In genomic region chr12:27513155-27513824, GRCh38 we compare ENCODE assay signal across 22 cellular contexts. TPM values are rescaled to one million over a fixed set of nuclear protein-coding genes. Genes with fewer than 3 reads are reported as not detected.
DNase-seq lines count a peak whose midpoint lies in the region; ATAC-seq and TF ChIP-seq lines count a peak whose summit lies in the region.
"Had no signal": no experiment of that assay in that cellular context is flagged by ENCODE, and none has a peak within 500 bp of the region (broad histone marks: within the 10 kb centered on the region; RNA-seq: fewer than 3 reads in every experiment).

No MANE protein-coding gene starts in this region.

- no peak overlapping the region for H3K4me2 ChIP-seq in Loucy (ENCODE audit: low read depth, low read length, poor library complexity, severe bottlenecking)

- H3K27me3 ChIP-seq in heart left ventricle: no peaks in the 10 kb centered on the region
- no peaks in the 10 kb centered on the region for H3K27me3 ChIP-seq in Loucy (ENCODE audit: insufficient read depth, low read length, poor library complexity, severe bottlenecking)
- H3K27me3 ChIP-seq in esophagus muscularis mucosa: no peaks in the 10 kb centered on the region

- peak overlapping the region; percentile 52 for H3K27ac Mint-ChIP-seq in neural crest cell (ENCODE audit: unreplicated experiment)
- H3K27ac Mint-ChIP-seq in activated naive CD8-positive, alpha-beta T cell treated with anti-CD3 and anti-CD28 coated beads, Interleukin-2, amount 50 U/mL, for 24 hours: no peak overlapping the region
- H3K27ac Mint-ChIP-seq: CD8-positive, alpha-beta memory T cell had no signal

- no peak for ATAC-seq in heart left ventricle
- no peak for ATAC-seq in left ventricle myocardium superior
- ATAC-seq in activated naive CD8-positive, alpha-beta T cell treated with anti-CD3 and anti-CD28 coated beads, Interleukin-2, amount 50 U/mL, for 24 hours: no peak

- H3K4me3 ChIP-seq in heart left ventricle (no peak overlapping the region), Loucy (ENCODE audit: low read length, poor library complexity, severe bottlenecking) (no peak overlapping the region), esophagus muscularis mucosa (no peak overlapping the region)
- H3K4me3 ChIP-seq: SK-N-MC had no signal

- H3K79me2 ChIP-seq in Loucy (ENCODE audit: insufficient read depth, low read length): no peaks in the 10 kb centered on the region

- peaks cover 35% of the 10 kb centered on the region for H3K4me1 Mint-ChIP-seq in neural crest cell
- H3K4me1 Mint-ChIP-seq in activated naive CD8-positive, alpha-beta T cell treated with anti-CD3 and anti-CD28 coated beads, Interleukin-2, amount 50 U/mL, for 24 hours: no peaks in the 10 kb centered on the region
- H3K4me1 Mint-ChIP-seq: CD8-positive, alpha-beta memory T cell had no signal

- TF ChIP-seq EP300 in esophagus muscularis mucosa (IDR thresholded peaks at IDR 0.05): no peak

- no peaks in the 10 kb centered on the region for H3K9me3 ChIP-seq in heart left ventricle
- no peaks in the 10 kb centered on the region for H3K9me3 ChIP-seq in Loucy (ENCODE audit: insufficient read depth, low read depth, low read length)
- no peaks in the 10 kb centered on the region for H3K9me3 ChIP-seq in esophagus muscularis mucosa

- intact Hi-C loops in heart left ventricle (cut with DNase I) (loop anchor here in 1 of 10 donors (5.0 kb wide), 1 partner anchor 86 kb away; no protein-coding TSS in a partner anchor), left ventricle myocardium superior (cut with micrococcal nuclease) (no loop called here), esophagus muscularis mucosa (cut with DNase I) (no loop called here)

- H3K9me2 ChIP-seq in Loucy (replicated peaks; ENCODE audit: low read depth, low read length): no peaks in the 10 kb centered on the region

- no peak for TF ChIP-seq POLR2A in heart left ventricle (IDR thresholded peaks at IDR 0.05)
- no peak for TF ChIP-seq POLR2A in esophagus muscularis mucosa (IDR thresholded peaks at IDR 0.05; ENCODE audit: low read depth)

- no peaks in the 10 kb centered on the region for H3K27me3 Mint-ChIP-seq in neural crest cell (ENCODE audit: low read depth)
- H3K27me3 Mint-ChIP-seq in activated naive CD8-positive, alpha-beta T cell treated with anti-CD3 and anti-CD28 coated beads, Interleukin-2, amount 50 U/mL, for 24 hours: peaks cover 10% of the 10 kb centered on the region

- H4K20me1 ChIP-seq in Loucy (ENCODE audit: insufficient read depth, low read length, poor library complexity, severe bottlenecking): no peaks in the 10 kb centered on the region

- no peak overlapping the region for H3K9ac ChIP-seq in Loucy (ENCODE audit: low read depth, low read length, poor library complexity, severe bottlenecking)

- H3K36me3 Mint-ChIP-seq in neural crest cell (ENCODE audit: low read depth): no peaks in the 10 kb centered on the region
- no peaks in the 10 kb centered on the region for H3K36me3 Mint-ChIP-seq in activated naive CD8-positive, alpha-beta T cell treated with anti-CD3 and anti-CD28 coated beads, Interleukin-2, amount 50 U/mL, for 24 hours (ENCODE audit: low read depth)
- H3K36me3 Mint-ChIP-seq: CD8-positive, alpha-beta memory T cell had no signal

- no peak for TF ChIP-seq CTCF in heart left ventricle (IDR thresholded peaks at IDR 0.05)
- TF ChIP-seq CTCF in Loucy (conservative IDR thresholded peaks at IDR 0.05; ENCODE audit: low read length): no peak
- no peak for TF ChIP-seq CTCF in esophagus muscularis mucosa (IDR thresholded peaks at IDR 0.05)
- no peak for TF ChIP-seq CTCF in neural crest cell (conservative IDR thresholded peaks at IDR 0.05)

- H3K4me3 Mint-ChIP-seq in neural crest cell: no peak overlapping the region
- no peak overlapping the region for H3K4me3 Mint-ChIP-seq in activated naive CD8-positive, alpha-beta T cell treated with anti-CD3 and anti-CD28 coated beads, Interleukin-2, amount 50 U/mL, for 24 hours
- H3K4me3 Mint-ChIP-seq: CD8-positive, alpha-beta memory T cell had no signal

- peak overlapping the region; percentile 12; the same call in 1 of the 2 replicates for H2AFZ ChIP-seq in Loucy (ENCODE audit: low read length)

- no peaks in the 10 kb centered on the region for H3K9me3 Mint-ChIP-seq in neural crest cell
- no peaks in the 10 kb centered on the region for H3K9me3 Mint-ChIP-seq in activated naive CD8-positive, alpha-beta T cell treated with anti-CD3 and anti-CD28 coated beads, Interleukin-2, amount 50 U/mL, for 24 hours
- H3K9me3 Mint-ChIP-seq: CD8-positive, alpha-beta memory T cell had no signal

- H3K4me1 ChIP-seq in heart left ventricle: peaks cover 0 to 26% (median 5%) of the 10 kb centered on the region in 12 donors
- H3K4me1 ChIP-seq in Loucy (ENCODE audit: insufficient read depth, low read length, poor library complexity, severe bottlenecking): no peaks in the 10 kb centered on the region
- H3K4me1 ChIP-seq in esophagus muscularis mucosa: peaks cover 4 to 32% (median 21%) of the 10 kb centered on the region in 4 donors

- DNase-seq in heart left ventricle (no peak), left ventricle myocardium superior (no peak), esophagus muscularis mucosa (ENCODE audit: extremely low spot score) (no peak), neural crest cell (ENCODE audit: low read depth, low spot score) (no peak), COR-L47 (lab: John Stamatoyannopoulos, UW) (no peak), SHP77 treated with DMSO at 0.1 percent for 48 hours (lab: John Stamatoyannopoulos, UW) (no peak)
- no peak for DNase-seq in activated naive CD8-positive, alpha-beta T cell treated with anti-CD3 and anti-CD28 coated beads, Interleukin-2, amount 50 U/mL, for 24 hours
- DNase-seq: ACHN; CD8-positive, alpha-beta memory T cell; DMS79; H7; KG1; NCI-H1092 treated with DMSO at 0.1 percent for 48 hours; NCI-H1436 treated with DMSO at 0.1 percent for 48 hours; NCI-H2029 treated with DMSO at 0.1 percent for 48 hours; NCI-H2171; NCI-H524 treated with DMSO at 0.1 percent for 48 hours; OCI-M1 had no signal

- WGBS in heart left ventricle, 4 donors: 94 to 97% (median 95%) methylated on average over 7 of the region's 7 CpGs
- WGBS in esophagus muscularis mucosa: 62% methylated on average over 7 of the region's 7 CpGs

- H3F3A ChIP-seq in Loucy (ENCODE audit: low read depth): no peaks in the 10 kb centered on the region

- peak overlapping the region in 7 of 12 donors; percentile 11 to 85 (median 76) for H3K27ac ChIP-seq in heart left ventricle
- H3K27ac ChIP-seq in esophagus muscularis mucosa (replicated peaks in 1 of 4): peak overlapping the region in 3 of 4 donors; percentile 18 to 53 (median 41)
- H3K27ac ChIP-seq: 22Rv1, C4-2B, SK-N-MC had no signal

- H3K36me3 ChIP-seq in heart left ventricle (no peaks in the 10 kb centered on the region), Loucy (ENCODE audit: insufficient read depth, low read length) (no peaks in the 10 kb centered on the region), esophagus muscularis mucosa (no peaks in the 10 kb centered on the region)

RNA-seq across cellular contexts. Expression of gene PPFIBP1, which starts 10.7 kb away (rescaled TPM):
- 100 to 1,000 TPM; 141 to 413 (median 277) TPM for total RNA-seq in heart left ventricle
- 10 to 100 TPM; 48.7 to 63.8 TPM for polyA plus RNA-seq in heart left ventricle
- 332 TPM for total RNA-seq in left ventricle myocardium superior
- total RNA-seq in esophagus muscularis mucosa: 10 to 100 TPM; 53.2 to 79.0 (median 66.5) TPM
- total RNA-seq in neural crest cell: 47.5 and 49.2 TPM in 2 replicates
